ENCODE assay signal across 36 cellular contexts in the genomic region with DNA sequence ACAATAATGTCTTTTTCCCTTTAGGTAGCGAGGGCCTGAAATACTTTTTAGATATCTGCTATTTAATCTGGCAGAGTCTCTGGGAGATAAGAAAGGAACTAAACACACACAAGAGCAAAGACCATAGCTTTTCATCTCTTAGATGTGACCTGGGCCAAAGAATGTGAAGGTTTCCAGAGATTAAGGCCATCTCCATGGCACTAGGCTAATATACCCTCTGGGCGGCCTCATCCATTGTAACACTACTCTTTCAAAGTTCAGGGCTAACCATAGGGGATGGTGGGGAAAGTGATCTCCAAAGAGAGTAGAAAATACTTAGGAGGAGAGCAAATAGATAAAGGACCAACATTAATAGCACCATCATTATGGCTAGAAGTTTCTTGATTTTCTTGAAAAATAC.
DNase-seq lines count a peak whose midpoint lies in the region; ATAC-seq, FAIRE-seq and TF ChIP-seq lines count a peak whose summit lies in the region.
"Had no signal": no experiment of that assay in that cellular context is flagged by ENCODE, and none has a peak within 500 bp of the region (broad histone marks: within the 10 kb centered on the region; RNA-seq: fewer than 3 reads in every experiment).

No MANE protein-coding gene starts in this region.

- H3K36me3 ChIP-seq in HepG2 (replicated peaks in 1 of 2; ENCODE audit: control insufficient read depth in 1 of 2, insufficient read depth in 2 of 2, low read length in 2 of 2) (no peaks in the 10 kb centered on the region), right lobe of liver (no peaks in the 10 kb centered on the region), Caco-2 (ENCODE audit: control insufficient read depth, insufficient read depth, low read length) (no peaks in the 10 kb centered on the region), mesendoderm (ENCODE audit: control insufficient read depth, insufficient read depth, low read length) (no peaks in the 10 kb centered on the region), hepatocyte (replicated peaks; ENCODE audit: insufficient read depth, low read depth) (no peaks in the 10 kb centered on the region)
- H3K36me3 ChIP-seq: BE2C; BLaER1; BLaER1 treated with 17β-estradiol and CSF1 and Interleukin-3, amounts not matched to agents 10 nM and 100 nM had no signal

- H3K18ac ChIP-seq in mesendoderm (ENCODE audit: low read length): no peak overlapping the region

- ATAC-seq in HepG2: peak; percentile 94
- ATAC-seq in right lobe of liver: no peak
- ATAC-seq: A549; CD8-positive, alpha-beta T cell had no signal

- H3K4me1 Mint-ChIP-seq in Caco-2 (ENCODE audit: low read depth, unreplicated experiment): peaks cover 12% of the 10 kb centered on the region
- H3K4me1 Mint-ChIP-seq: B cell; CD14-positive monocyte; CD4-positive, alpha-beta memory T cell; CD4-positive, CD25-positive, alpha-beta regulatory T cell; CD8-positive, alpha-beta memory T cell had no signal

- WGBS in HepG2 (ENCODE audit: low lambda C conversion rate): 3% methylated on average over 2 of the region's 2 CpGs
- WGBS in right lobe of liver (ENCODE audit: insufficient coverage, low coverage, low lambda C conversion rate, missing lambda C conversion rate): 39% methylated on average over 2 of the region's 2 CpGs
- no CpG with 5 or more reads among the region's 2 CpGs for WGBS in mesendoderm (ENCODE audit: extremely low coverage, insufficient coverage, low lambda C conversion rate)
- WGBS in hepatocyte (ENCODE audit: low lambda C conversion rate, missing lambda C conversion rate): 71% methylated on average over 2 of the region's 2 CpGs

- TF ChIP-seq EP300 in HepG2 (IDR thresholded peaks at IDR 0.05; ENCODE audit: low read depth in 2 of 2, low read length in 2 of 2) (peak in 1 of 2 experiments; percentile 26; a peak in 1 of 4 replicates), HepG2 (CRISPR knock-in tag; IDR thresholded peaks at IDR 0.05; ENCODE audit: borderline replicate concordance) (no peak)

- H3K9ac ChIP-seq in HepG2 (ENCODE audit: insufficient read depth, low read depth, low read length) (no peak overlapping the region), mesendoderm (ENCODE audit: low read length) (no peak overlapping the region)
- H3K9ac ChIP-seq: BLaER1; BLaER1 treated with 17β-estradiol and CSF1 and Interleukin-3, amounts not matched to agents 10 nM and 100 nM had no signal

- H4K8ac ChIP-seq in mesendoderm (ENCODE audit: low read depth, low read length): no peak overlapping the region

- no TSS peak for BruUV-seq in HepG2 (replicated peaks; lab: Mats Ljungman, UMichigan)
- no TSS peak for BruUV-seq in Caco-2 (replicated peaks; lab: Mats Ljungman, UMichigan)

- H3K27me3 ChIP-seq in HepG2 (ENCODE audit: control insufficient read depth in 1 of 2, insufficient read depth in 2 of 2, low read length in 2 of 2) (no peaks in the 10 kb centered on the region), right lobe of liver (no peaks in the 10 kb centered on the region), Caco-2 (replicated peaks; ENCODE audit: control insufficient read depth, insufficient read depth, low read length) (no peaks in the 10 kb centered on the region), mesendoderm (ENCODE audit: insufficient read depth, low read length, poor library complexity) (no peaks in the 10 kb centered on the region), hepatocyte (no peaks in the 10 kb centered on the region)
- H3K27me3 ChIP-seq: BE2C; BLaER1; BLaER1 treated with 17β-estradiol and CSF1 and Interleukin-3, amounts not matched to agents 10 nM and 100 nM had no signal

- H4K20me1 ChIP-seq in HepG2 (ENCODE audit: insufficient read depth, low read length) (no peaks in the 10 kb centered on the region), hepatocyte (ENCODE audit: insufficient read depth, poor library complexity, severe bottlenecking) (no peaks in the 10 kb centered on the region)
- H4K20me1 ChIP-seq: BLaER1; BLaER1 treated with 17β-estradiol and CSF1 and Interleukin-3, amounts not matched to agents 10 nM and 100 nM had no signal

- in situ Hi-C loops in HepG2 (cut with HindIII; ENCODE audit: extremely low pct_ligation_motif_present, low pct_unique_long_range_greater_than_20kb): no loop called here

- H3K4me3 Mint-ChIP-seq in Caco-2 (ENCODE audit: unreplicated experiment): no peak overlapping the region
- H3K4me3 Mint-ChIP-seq: B cell; CD14-positive monocyte; CD4-positive, alpha-beta memory T cell; CD4-positive, alpha-beta T cell; CD4-positive, CD25-positive, alpha-beta regulatory T cell; CD8-positive, alpha-beta memory T cell; CD8-positive, alpha-beta T cell had no signal

- no peak for FAIRE-seq in HepG2 (lab: Jason Lieb, UNC)
- FAIRE-seq: A204.1, A549, D721Med had no signal

- H3K4me1 ChIP-seq in HepG2 (ENCODE audit: insufficient read depth, low read length) (no peaks in the 10 kb centered on the region), right lobe of liver (no peaks in the 10 kb centered on the region), Caco-2 (peaks cover 9% of the 10 kb centered on the region; the same call in 1 of the 2 replicates), mesendoderm (ENCODE audit: control insufficient read depth, low read depth, low read length) (no peaks in the 10 kb centered on the region), hepatocyte (ENCODE audit: insufficient read depth) (no peaks in the 10 kb centered on the region)
- H3K4me1 ChIP-seq: A549; BE2C; BLaER1; BLaER1 treated with 17β-estradiol and CSF1 and Interleukin-3, amounts not matched to agents 10 nM and 100 nM had no signal

- H2AK5ac ChIP-seq in mesendoderm (ENCODE audit: low read length): no peak overlapping the region

- TF ChIP-seq POLR2A in HepG2 (IDR thresholded peaks at IDR 0.05; ENCODE audit: insufficient read depth in 1 of 2, low read depth in 2 of 2, low read length in 2 of 2) (no peak), right lobe of liver (IDR thresholded peaks at IDR 0.05) (no peak)

- H3K4ac ChIP-seq in mesendoderm (ENCODE audit: low read depth, low read length): no peak overlapping the region

- H3K27me3 Mint-ChIP-seq in Caco-2 (ENCODE audit: insufficient read depth, unreplicated experiment): no peaks in the 10 kb centered on the region
- H3K27me3 Mint-ChIP-seq: B cell; CD4-positive, alpha-beta memory T cell; CD4-positive, alpha-beta T cell; CD4-positive, CD25-positive, alpha-beta regulatory T cell; CD8-positive, alpha-beta memory T cell had no signal

- peaks cover 82% of the 10 kb centered on the region for H3K9me3 ChIP-seq in HepG2 (ENCODE audit: low read length)
- H3K9me3 ChIP-seq in right lobe of liver: no peaks in the 10 kb centered on the region
- H3K9me3 ChIP-seq in Caco-2: peaks cover 5% of the 10 kb centered on the region
- no peaks in the 10 kb centered on the region for H3K9me3 ChIP-seq in hepatocyte (ENCODE audit: low read depth)
- H3K9me3 ChIP-seq: A549; BE2C; BLaER1; BLaER1 treated with 17β-estradiol and CSF1 and Interleukin-3, amounts not matched to agents 10 nM and 100 nM had no signal

- H3K56ac ChIP-seq in mesendoderm (ENCODE audit: low read length): no peak overlapping the region

- H3K9me3 Mint-ChIP-seq in Caco-2 (ENCODE audit: unreplicated experiment): peaks cover 13% of the 10 kb centered on the region

- H2BK15ac ChIP-seq in mesendoderm (replicated peaks; ENCODE audit: low read depth): no peak overlapping the region

- no peak overlapping the region for H3K27ac Mint-ChIP-seq in Caco-2 (ENCODE audit: unreplicated experiment)
- H3K27ac Mint-ChIP-seq: B cell; CD14-positive monocyte; CD4-positive, alpha-beta memory T cell; CD4-positive, alpha-beta T cell; CD4-positive, CD25-positive, alpha-beta regulatory T cell; CD8-positive, alpha-beta memory T cell; CD8-positive, alpha-beta T cell had no signal

- intact Hi-C loops in HepG2 (cut with micrococcal nuclease; ENCODE audit: unreplicated experiment): no loop called here
- intact Hi-C loops in right lobe of liver (cut with DNase I): no loop called here
- intact Hi-C loops in Caco-2 (cut with micrococcal nuclease; ENCODE audit: unreplicated experiment): loop anchor here (5.0 kb wide), 1 partner anchor 264 kb away; no protein-coding TSS in a partner anchor

- no peak overlapping the region for H3K23ac ChIP-seq in mesendoderm (ENCODE audit: low read length)

- TF ChIP-seq CTCF in HepG2 (CRISPR knock-in tag; IDR thresholded peaks at IDR 0.05) (no peak), right lobe of liver (IDR thresholded peaks at IDR 0.05) (no peak), Caco-2 (IDR thresholded peaks at IDR 0.05; ENCODE audit: insufficient read depth in 1 of 2, low read depth in 1 of 2, low read length in 1 of 2, severe bottlenecking in 1 of 2, unreplicated experiment in 1 of 2) (no peak), hepatocyte (IDR thresholded peaks at IDR 0.05; ENCODE audit: poor library complexity) (no peak)

- H3K9me2 ChIP-seq in hepatocyte (replicated peaks; ENCODE audit: insufficient read depth): no peaks in the 10 kb centered on the region

- H2BK5ac ChIP-seq in mesendoderm (ENCODE audit: low read length): no peak overlapping the region

- no peak overlapping the region for H3K4me2 ChIP-seq in HepG2 (ENCODE audit: low read depth, low read length)
- no peak overlapping the region for H3K4me2 ChIP-seq in mesendoderm (ENCODE audit: low read length)
- no peak overlapping the region for H3K4me2 ChIP-seq in hepatocyte
- H3K4me2 ChIP-seq: A549; BLaER1; BLaER1 treated with 17β-estradiol and CSF1 and Interleukin-3, amounts not matched to agents 10 nM and 100 nM had no signal

- POLR2A ChIA-PET in HepG2 (lab: Yijun Ruan, JAX): no interaction called here
- POLR2A ChIA-PET in Caco-2 (lab: Charles Lee): no interaction called here

- no peak overlapping the region for H2BK120ac ChIP-seq in mesendoderm (ENCODE audit: low read depth, low read length)

- H3K79me2 ChIP-seq in HepG2 (ENCODE audit: insufficient read depth, low read length): no peaks in the 10 kb centered on the region
- H3K79me2 ChIP-seq in mesendoderm (ENCODE audit: control insufficient read depth, insufficient read depth, low read length): no peaks in the 10 kb centered on the region
- H3K79me2 ChIP-seq in hepatocyte: no peaks in the 10 kb centered on the region

- peaks cover 5% of the 10 kb centered on the region for H3K36me3 Mint-ChIP-seq in Caco-2 (ENCODE audit: insufficient read depth, unreplicated experiment)
- H3K36me3 Mint-ChIP-seq: CD14-positive monocyte; CD4-positive, alpha-beta memory T cell; CD4-positive, CD25-positive, alpha-beta regulatory T cell; CD8-positive, alpha-beta memory T cell; CD8-positive, alpha-beta T cell had no signal

- no peak overlapping the region for H3K27ac ChIP-seq in HepG2 (ENCODE audit: extremely low read length, insufficient read depth, low read length)
- H3K27ac ChIP-seq in right lobe of liver: no peak overlapping the region
- H3K27ac ChIP-seq in mesendoderm (ENCODE audit: low read depth, low read length): no peak overlapping the region
- no peak overlapping the region for H3K27ac ChIP-seq in hepatocyte
- H3K27ac ChIP-seq: 22Rv1; A549; BLaER1; BLaER1 treated with 17β-estradiol and CSF1 and Interleukin-3, amounts not matched to agents 10 nM and 100 nM; C4-2B had no signal

- CTCF ChIA-PET in HepG2 (lab: Yijun Ruan, JAX; ENCODE audit: low intra/inter-chr PET ratio, low total read pairs): no interaction called here
- CTCF ChIA-PET in Caco-2 (lab: Charles Lee): no interaction called here

- peak; percentile 61 for DNase-seq in HepG2 (ENCODE audit: low spot score)
- no peak for DNase-seq in right lobe of liver
- DNase-seq in Caco-2: peak; percentile 51
- DNase-seq in islet precursor cell: peak; percentile 53
- DNase-seq in mesendoderm: peak; percentile 12
- no peak for DNase-seq in SIG-M5 treated with dmso at 0.1 percent for 504 hours (lab: John Stamatoyannopoulos, UW; ENCODE audit: unreplicated experiment)
- no peak for DNase-seq in hepatocyte (ENCODE audit: low spot score)
- no peak for DNase-seq in stimulated activated naive CD4-positive, alpha-beta T cell (lab: John Stamatoyannopoulos, UW)
- DNase-seq: 8988T; ACHN; AML-193; BE2C; C1 segment of cervical spinal cord; Calu3; CD4-positive, alpha-beta memory T cell; CD4-positive, alpha-beta T cell; CD4-positive, CD25-positive, alpha-beta regulatory T cell; CD8-positive, alpha-beta memory T cell; CD8-positive, alpha-beta T cell; COR-L47; DMS 273 treated with DMSO at 0.1 percent for 48 hours; DMS153; DMS53; DMS79; DMS79 treated with DMSO at 0.1 percent for 48 hours; DND-41; EL had no signal

- H3K4me3 ChIP-seq in HepG2 (replicated peaks in 1 of 3; ENCODE audit: insufficient read depth in 1 of 3, low read depth in 2 of 3, low read length in 3 of 3) (no peak overlapping the region), right lobe of liver (no peak overlapping the region), Caco-2 (ENCODE audit: low read depth, low read length) (no peak overlapping the region), mesendoderm (ENCODE audit: low read length) (no peak overlapping the region), hepatocyte (no peak overlapping the region)
- H3K4me3 ChIP-seq: A549; BLaER1; BLaER1 treated with 17β-estradiol and CSF1 and Interleukin-3, amounts not matched to agents 10 nM and 100 nM had no signal

- H3K79me1 ChIP-seq in mesendoderm (ENCODE audit: low read length): no peaks in the 10 kb centered on the region

- TF ChIP-seq RAD21 in HepG2 (CRISPR knock-in tag; IDR thresholded peaks at IDR 0.05): no peak

- H2AFZ ChIP-seq in HepG2 (ENCODE audit: low read length): no peak overlapping the region
- no peak overlapping the region for H2AFZ ChIP-seq in hepatocyte

- no peak overlapping the region for H4K5ac ChIP-seq in mesendoderm (ENCODE audit: low read length)

Comparison
In these comparisons a context has a peak if more than half of its experiments do, and no peak if none do; other contexts are left out.
1. DNase-seq: peak in HepG2 (single experiment), Caco-2 (2 of 2), islet precursor cell (single experiment) and mesendoderm (single experiment); none in right lobe of liver (0 of 3), SIG-M5 treated with dmso at 0.1 percent for 504 hours (single experiment), hepatocyte (single experiment) and stimulated activated naive CD4-positive, alpha-beta T cell (0 of 6).